Comparison of ENCODE assay signal across 12 cellular contexts in genomic region chr7:92169529-92169928, GRCh38. TPM values are rescaled to one million over a fixed set of nuclear protein-coding genes. Genes with fewer than 3 reads are reported as not detected.
"Had no signal": no experiment of that assay in that cellular context is flagged by ENCODE, and none has a peak within 500 bp of the region (broad histone marks: within the 10 kb centered on the region; RNA-seq: fewer than 3 reads in every experiment).

No MANE protein-coding gene starts in this region.

RNA-seq across cellular contexts. Expression of gene LRRD1, which starts 9.4 kb away (rescaled TPM):
- total RNA-seq: kidney epithelial cell, left lobe of liver, left ventricle myocardium inferior, left ventricle myocardium superior, liver, lower lobe of right lung, mesenteric fat pad, mucosa of gallbladder had no signal
- polyA plus RNA-seq: hepatocyte; immature natural killer cell; liver; mammary epithelial cell; naive thymus-derived CD4-positive, alpha-beta T cell had no signal
